In the genomic region with DNA sequence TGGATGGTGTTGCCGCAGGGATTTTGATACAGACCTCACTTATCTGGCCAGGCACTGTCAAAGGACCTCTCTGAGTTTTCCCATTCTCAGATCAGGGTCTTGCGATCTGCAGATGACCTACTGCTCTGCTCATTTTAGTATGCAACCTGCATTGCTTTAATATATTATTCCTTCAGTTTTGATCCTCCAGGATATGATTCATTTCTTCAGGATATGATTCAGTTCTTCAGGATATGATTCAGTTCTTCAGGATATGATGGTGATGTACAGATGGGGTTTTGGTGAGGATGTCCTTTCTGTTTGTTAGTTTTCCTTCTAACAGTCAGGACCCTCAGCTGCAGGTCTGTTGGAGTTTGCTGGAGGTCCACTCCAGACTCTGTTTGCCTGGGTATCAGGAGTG, we compare ENCODE assay signal across 6 cellular contexts. TPM values are rescaled to one million over a fixed set of nuclear protein-coding genes. Genes with fewer than 3 reads are reported as not detected.
DNase-seq lines count a peak whose midpoint lies in the region; FAIRE-seq and TF ChIP-seq lines count a peak whose summit lies in the region.
"Not testable (repeated sequence)": the region's sequence is repeated elsewhere in the genome, so short reads cannot be mapped to it uniquely, and the experiment has no call there.

No MANE protein-coding gene starts in this region.

- POLR2A ChIA-PET in RWPE1 (lab: Yijun Ruan, JAX; ENCODE audit: low non-redundant PET); endothelial cell of umbilical vein (lab: Charles Lee): not testable (repeated sequence)

- H3K27me3 ChIP-seq in mammary epithelial cell (ENCODE audit: insufficient read depth, low read length); endothelial cell of umbilical vein (ENCODE audit: control insufficient read depth in 2 of 2, insufficient read depth in 2 of 2, low read length in 2 of 2): not testable (repeated sequence)

- FAIRE-seq in RCC 7860 (lab: Jason Lieb, UNC); endothelial cell of umbilical vein (lab: Jason Lieb, UNC): not testable (repeated sequence)

- H3K9ac ChIP-seq in mammary epithelial cell (ENCODE audit: insufficient read depth, low read length); endothelial cell of umbilical vein (replicated peaks; ENCODE audit: extremely low read depth, insufficient read depth, low read length): not testable (repeated sequence)

- dilution Hi-C loops in mammary epithelial cell (cut with HindIII; ENCODE audit: low sequenced_read_pairs); endothelial cell of umbilical vein (cut with MboI; ENCODE audit: extremely low pct_ligation_motif_present, low sequenced_read_pairs): not testable (repeated sequence)

- intact Hi-C loops in mammary epithelial cell (cut with micrococcal nuclease); endothelial cell of umbilical vein (cut with micrococcal nuclease): not testable (repeated sequence)

- not testable (repeated sequence) for H3K79me2 ChIP-seq in mammary epithelial cell (ENCODE audit: insufficient read depth, low read length); endothelial cell of umbilical vein (ENCODE audit: control insufficient read depth, insufficient read depth, low read length)

- TF ChIP-seq CTCF in RWPE1 (conservative IDR thresholded peaks at IDR 0.05; ENCODE audit: low read depth); mammary epithelial cell (conservative IDR thresholded peaks at IDR 0.05 in 1 of 2, IDR thresholded peaks at IDR 0.05 in 1 of 2; ENCODE audit: extremely low read depth in 1 of 2, insufficient read depth in 1 of 2, low read depth in 1 of 2, low read length in 2 of 2); endothelial cell of umbilical vein (IDR thresholded peaks at IDR 0.05; ENCODE audit: extremely low read depth in 1 of 2, insufficient read depth in 1 of 2, low read depth in 1 of 2, low read length in 2 of 2): not testable (repeated sequence)

- DNase-seq in ELR (ENCODE audit: low read depth) (peak; percentile 39), HT1080 (ENCODE audit: low read depth) (peak; percentile 78), RCC 7860 (ENCODE audit: low spot score) (peak; percentile 26), RWPE1 (ENCODE audit: low spot score) (peak; percentile 20), mammary epithelial cell (peak; percentile 13), endothelial cell of umbilical vein (ENCODE audit: low read depth, low spot score) (peak; percentile 35)

- not testable (repeated sequence) for H3K4me1 ChIP-seq in mammary epithelial cell (ENCODE audit: insufficient read depth, low read length); endothelial cell of umbilical vein (ENCODE audit: control insufficient read depth, extremely low read depth, insufficient read depth, low read length)

- TF ChIP-seq POLR2A in endothelial cell of umbilical vein (IDR thresholded peaks at IDR 0.05; ENCODE audit: low read depth, low read length): not testable (repeated sequence)

- H3K9me1 ChIP-seq in endothelial cell of umbilical vein (replicated peaks; ENCODE audit: control insufficient read depth, extremely low read depth, insufficient read depth, low read length): not testable (repeated sequence)

- not testable (repeated sequence) for H2AFZ ChIP-seq in mammary epithelial cell (ENCODE audit: low read depth, low read length); endothelial cell of umbilical vein (ENCODE audit: low read depth, low read length)

- not testable (repeated sequence) for H3K4me2 ChIP-seq in mammary epithelial cell (ENCODE audit: insufficient read depth, low read depth, low read length); endothelial cell of umbilical vein (ENCODE audit: insufficient read depth, low read length)

- CTCF ChIA-PET in RWPE1 (lab: Yijun Ruan, JAX): interaction anchor here (0.6 kb wide), 1 partner anchor 455 kb away, joined by 3 read pairs; no protein-coding TSS in a partner anchor
- CTCF ChIA-PET in mammary epithelial cell (lab: Charles Lee; ENCODE audit: low non-redundant PET); endothelial cell of umbilical vein (lab: Charles Lee): not testable (repeated sequence)

- 94% methylated on average over 2 of the region's 2 CpGs for WGBS in mammary epithelial cell (ENCODE audit: low coverage, missing lambda C conversion rate)

- not testable (repeated sequence) for H4K20me1 ChIP-seq in mammary epithelial cell (ENCODE audit: insufficient read depth, low read length); endothelial cell of umbilical vein (replicated peaks; ENCODE audit: control insufficient read depth, extremely low read depth, insufficient read depth, low read length)

- in situ Hi-C loops in mammary epithelial cell (cut with MboI; ENCODE audit: low sequenced_read_pairs in 2 of 2): not testable (repeated sequence)

- BruUV-seq in mammary epithelial cell (replicated peaks; lab: Mats Ljungman, UMichigan); endothelial cell of umbilical vein (replicated peaks; lab: Mats Ljungman, UMichigan): not testable (repeated sequence)

- H3K4me3 ChIP-seq in mammary epithelial cell (replicated peaks in 1 of 3; ENCODE audit: insufficient read depth in 1 of 3, low read depth in 2 of 3, low read length in 3 of 3); endothelial cell of umbilical vein (replicated peaks in 1 of 3; ENCODE audit: insufficient read depth in 1 of 3, low read depth in 1 of 3, low read length in 3 of 3): not testable (repeated sequence)

- peaks cover 24% of the 10 kb centered on the region for H3K9me3 ChIP-seq in mammary epithelial cell (replicated peaks; ENCODE audit: insufficient read depth, low read length)
- H3K9me3 ChIP-seq in endothelial cell of umbilical vein (replicated peaks; ENCODE audit: control insufficient read depth, insufficient read depth, low read length): not testable (repeated sequence)

- not testable (repeated sequence) for H3K36me3 ChIP-seq in mammary epithelial cell (ENCODE audit: insufficient read depth, low read length); endothelial cell of umbilical vein (ENCODE audit: control insufficient read depth in 2 of 2, extremely low read depth in 1 of 2, insufficient read depth in 2 of 2, low read length in 2 of 2)

- H3K27ac ChIP-seq in RWPE1; mammary epithelial cell (ENCODE audit: insufficient read depth, low read depth, low read length); endothelial cell of umbilical vein (ENCODE audit: insufficient read depth, low read depth, low read length): not testable (repeated sequence)

TF ChIP-seq in endothelial cell of umbilical vein, 7 proteins besides CTCF, POLR2A, EP300 and RAD21:
- TF ChIP-seq JUN (IDR thresholded peaks at IDR 0.05; ENCODE audit: borderline replicate concordance, insufficient read depth, insufficient read length, low read depth) (peak; percentile 64), FOS (IDR thresholded peaks at IDR 0.05; ENCODE audit: borderline replicate concordance, insufficient read depth, low read length) (peak; percentile 40)
TF ChIP-seq in endothelial cell of umbilical vein: peak in this region for 2; not testable (repeated sequence) for 5.

RNA-seq across cellular contexts. Expression of a gene that starts 33.0 kb away (rescaled TPM):
- 7.0 and 8.2 TPM in 2 replicates for total RNA-seq in HT1080 (2014; rRNA removed; shearing (Covaris generic))
- polyA plus RNA-seq in HT1080 (2015; cell fraction: cytosol; rRNA removed): 5.7 and 7.4 TPM in 2 replicates
- polyA plus RNA-seq in HT1080 (2015; cell fraction: nucleus; rRNA removed): 11.3 and 11.9 TPM in 2 replicates
- 1 to 10 TPM; 5.2 to 7.2 TPM for total RNA-seq in mammary epithelial cell
- 1.7 TPM for polyA plus RNA-seq in mammary epithelial cell
- polyA minus RNA-seq in mammary epithelial cell: 8.2 TPM
- total RNA-seq in endothelial cell of umbilical vein: 8.9 and 9.2 TPM in 2 replicates
- 0.90 and 1.0 TPM in 2 replicates for polyA plus RNA-seq in endothelial cell of umbilical vein
- 2.1 and 2.2 TPM in 2 replicates for polyA plus RNA-seq in endothelial cell of umbilical vein (2011; cell fraction: cytosol; rRNA removed)
- 7.2 and 10.2 TPM in 2 replicates for polyA plus RNA-seq in endothelial cell of umbilical vein (2011; cell fraction: nucleus; rRNA removed)
- polyA plus RNA-seq in endothelial cell of umbilical vein (2012): 3.8 and 5.1 TPM in 2 replicates
- 2.6 and 3.6 TPM in 2 replicates for polyA minus RNA-seq in endothelial cell of umbilical vein
- polyA minus RNA-seq in endothelial cell of umbilical vein (2011; cell fraction: cytosol; rRNA and poly(A)+ RNA removed): 2.7 TPM
- polyA minus RNA-seq in endothelial cell of umbilical vein (2011; cell fraction: nucleus; rRNA and poly(A)+ RNA removed): 6.7 and 11.4 TPM in 2 replicates

Comparison
In these comparisons a context has a peak if more than half of its experiments do, and no peak if none do; other contexts are left out.
1. DNase-seq: peak in every context shown above with its lines; median percentile 78 in HT1080; 39 in ELR; 35 in endothelial cell of umbilical vein; 26 in RCC 7860; 20 in RWPE1; 13 in mammary epithelial cell.